ENCODE assay signal across 1 cellular context in genomic region chr7:39621784-39622411, GRCh38.
TF ChIP-seq lines count a peak whose summit lies in the region.

No MANE protein-coding gene starts in this region.

TF ChIP-seq in HCT116, 20 proteins besides CTCF, POLR2A, EP300 and RAD21 (continued from another document):
- TF ChIP-seq, protein P1, sequence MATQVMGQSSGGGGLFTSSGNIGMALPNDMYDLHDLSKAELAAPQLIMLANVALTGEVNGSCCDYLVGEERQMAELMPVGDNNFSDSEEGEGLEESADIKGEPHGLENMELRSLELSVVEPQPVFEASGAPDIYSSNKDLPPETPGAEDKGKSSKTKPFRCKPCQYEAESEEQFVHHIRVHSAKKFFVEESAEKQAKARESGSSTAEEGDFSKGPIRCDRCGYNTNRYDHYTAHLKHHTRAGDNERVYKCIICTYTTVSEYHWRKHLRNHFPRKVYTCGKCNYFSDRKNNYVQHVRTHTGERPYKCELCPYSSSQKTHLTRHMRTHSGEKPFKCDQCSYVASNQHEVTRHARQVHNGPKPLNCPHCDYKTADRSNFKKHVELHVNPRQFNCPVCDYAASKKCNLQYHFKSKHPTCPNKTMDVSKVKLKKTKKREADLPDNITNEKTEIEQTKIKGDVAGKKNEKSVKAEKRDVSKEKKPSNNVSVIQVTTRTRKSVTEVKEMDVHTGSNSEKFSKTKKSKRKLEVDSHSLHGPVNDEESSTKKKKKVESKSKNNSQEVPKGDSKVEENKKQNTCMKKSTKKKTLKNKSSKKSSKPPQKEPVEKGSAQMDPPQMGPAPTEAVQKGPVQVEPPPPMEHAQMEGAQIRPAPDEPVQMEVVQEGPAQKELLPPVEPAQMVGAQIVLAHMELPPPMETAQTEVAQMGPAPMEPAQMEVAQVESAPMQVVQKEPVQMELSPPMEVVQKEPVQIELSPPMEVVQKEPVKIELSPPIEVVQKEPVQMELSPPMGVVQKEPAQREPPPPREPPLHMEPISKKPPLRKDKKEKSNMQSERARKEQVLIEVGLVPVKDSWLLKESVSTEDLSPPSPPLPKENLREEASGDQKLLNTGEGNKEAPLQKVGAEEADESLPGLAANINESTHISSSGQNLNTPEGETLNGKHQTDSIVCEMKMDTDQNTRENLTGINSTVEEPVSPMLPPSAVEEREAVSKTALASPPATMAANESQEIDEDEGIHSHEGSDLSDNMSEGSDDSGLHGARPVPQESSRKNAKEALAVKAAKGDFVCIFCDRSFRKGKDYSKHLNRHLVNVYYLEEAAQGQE (IDR thresholded peaks at IDR 0.05; ENCODE audit: low read depth), result no peak
